In the genomic region with DNA sequence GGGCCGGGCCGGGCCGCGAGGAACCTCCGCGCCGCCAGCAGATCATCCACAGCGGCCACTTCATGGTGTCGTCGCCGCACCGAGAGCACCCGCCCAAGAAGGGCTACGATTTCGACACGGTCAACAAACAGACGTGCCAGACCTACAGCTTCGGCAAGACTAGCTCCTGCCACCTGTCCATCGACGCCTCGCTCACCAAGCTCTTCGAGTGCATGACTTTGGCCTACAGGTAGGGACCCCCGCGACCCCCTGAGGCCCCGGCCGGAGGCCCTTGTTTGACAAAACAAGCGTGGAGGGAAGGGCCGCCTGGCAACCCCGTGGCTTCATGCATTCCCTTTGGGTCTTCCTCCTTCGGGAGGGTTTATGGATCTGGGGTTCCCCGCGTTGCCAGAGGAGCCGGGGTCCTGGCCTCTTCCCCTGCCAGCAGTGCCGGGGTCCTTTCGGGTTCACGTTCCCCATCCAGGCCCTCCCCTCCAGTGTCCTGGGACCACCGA, we compare ENCODE assay signal across 8 cellular contexts. TPM values are rescaled to one million over a fixed set of nuclear protein-coding genes. Genes with fewer than 3 reads are reported as not detected.
DNase-seq lines count a peak whose midpoint lies in the region; ATAC-seq and TF ChIP-seq lines count a peak whose summit lies in the region.

No MANE protein-coding gene starts in this region.

- peak overlapping the region; percentile 63 for H3K4me3 ChIP-seq in HUES6 (ENCODE audit: low read depth, low read length)

- DNase-seq in ELR (ENCODE audit: low read depth) (peak; percentile 47), foreskin keratinocyte (peak in 1 of 2 donors; percentile 29), posterior vena cava (ENCODE audit: low spot score) (peak; percentile 85), SKM-1 (lab: John Stamatoyannopoulos, UW; ENCODE audit: unreplicated experiment) (no peak), activated gamma-delta T cell treated with Interleukin-2 at 50 U/mL for 16 hours (no peak)
- peak; percentile 43 for DNase-seq in activated T-cell treated with anti-CD3 and anti-CD28 coated beads, Interleukin-2, amount 50 U/mL, for 1 hour

- ATAC-seq in foreskin keratinocyte (no peak), GM21367 (IDR thresholded peaks at IDR 0.05; ENCODE audit: unreplicated experiment) (no peak)

- peaks cover 6% of the 10 kb centered on the region for H3K36me3 ChIP-seq in HUES6 (ENCODE audit: control insufficient read depth, insufficient read depth, low read length)

- H3K27me3 ChIP-seq in HUES6 (ENCODE audit: control insufficient read depth, insufficient read depth, low read length) (peaks cover 14% of the 10 kb centered on the region), foreskin keratinocyte (no peaks in the 10 kb centered on the region)

- no peaks in the 10 kb centered on the region for H3K9me3 ChIP-seq in HUES6 (ENCODE audit: control insufficient read depth, insufficient read depth, low read depth, low read length)

- H3K9ac ChIP-seq in HUES6 (ENCODE audit: low read length) = peak overlapping the region; percentile 73

- H3K4me1 ChIP-seq in HUES6 (ENCODE audit: control insufficient read depth, insufficient read depth, low read length) = peaks cover 32% of the 10 kb centered on the region
- peaks cover 7% of the 10 kb centered on the region for H3K4me1 ChIP-seq in foreskin keratinocyte

- no peak overlapping the region for H3K27ac ChIP-seq in HUES6 (ENCODE audit: low read depth, low read length)
- H3K27ac ChIP-seq in foreskin keratinocyte = peak overlapping the region; percentile 32

- intact Hi-C loops in posterior vena cava (cut with DNase I) = no loop called here

- TF ChIP-seq CTCF in foreskin keratinocyte (conservative IDR thresholded peaks at IDR 0.05) = no peak

RNA-seq across cellular contexts. Expression of gene MLXIP, which starts 0.5 kb away (rescaled TPM):
- total RNA-seq in foreskin keratinocyte (19.2 and 24.2 TPM in 2 replicates), posterior vena cava (10 to 100 TPM; 78.3 to 81.4 TPM)
- polyA plus RNA-seq in foreskin keratinocyte = 12.5 and 13.5 TPM in 2 replicates

RNA-seq across cellular contexts. Expression of gene BCL7A, which starts 57.4 kb away (rescaled TPM):
- 18.2 and 23.2 TPM in 2 replicates for total RNA-seq in foreskin keratinocyte
- 5.4 and 7.8 TPM in 2 replicates for polyA plus RNA-seq in foreskin keratinocyte
- 1 to 10 TPM; 3.3 to 7.6 TPM for total RNA-seq in posterior vena cava

Comparison
In these comparisons a context has a peak if more than half of its experiments do, and no peak if none do; other contexts are left out.
1. DNase-seq: peak in ELR (single experiment), activated T-cell treated with anti-CD3 and anti-CD28 coated beads, Interleukin-2, amount 50 U/mL, for 1 hour (single experiment) and posterior vena cava (single experiment); none in SKM-1 (single experiment) and activated gamma-delta T cell treated with Interleukin-2 at 50 U/mL for 16 hours (single experiment).